In the genomic region with DNA sequence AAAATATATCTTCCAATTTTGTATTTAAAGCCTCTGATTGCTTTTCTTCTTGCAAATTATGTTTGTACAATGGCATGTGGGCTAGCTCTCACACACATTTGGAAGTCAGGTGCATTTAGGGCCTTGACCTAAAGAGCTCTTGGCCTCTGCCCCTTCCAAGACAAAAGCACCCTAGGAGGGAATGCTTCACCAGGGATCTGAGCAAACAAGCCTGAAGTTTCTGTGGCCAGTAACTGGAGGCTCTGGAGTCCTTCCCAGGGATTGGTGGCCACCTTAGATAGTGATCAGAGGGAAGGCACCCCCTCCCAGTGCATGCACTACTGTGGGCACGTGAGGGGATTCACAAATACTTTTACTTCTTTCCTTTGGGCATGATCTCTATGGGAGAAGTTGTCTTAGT, we compare ENCODE assay signal across 25 cellular contexts.
"Had no signal": no experiment of that assay in that cellular context is flagged by ENCODE, and none has a peak within 500 bp of the region (broad histone marks: within the 10 kb centered on the region; RNA-seq: fewer than 3 reads in every experiment).

No MANE protein-coding gene starts in this region.

- ATAC-seq: esophagus mucosa; gastrocnemius medialis; left ventricle myocardium superior; lower lobe of right lung; naive thymus-derived CD8-positive, alpha-beta T cell; psoas muscle; right cardiac atrium; stimulated activated naive CD8-positive, alpha-beta T cell treated with anti-CD3 and anti-CD28 coated beads, Interleukin-15, amount 100 ng/mL, for 72 hours; upper lobe of right lung had no signal

- FAIRE-seq: colon, keratinocyte had no signal

- H3K27me3 Mint-ChIP-seq: naive thymus-derived CD8-positive, alpha-beta T cell; stimulated activated naive CD8-positive, alpha-beta T cell treated with anti-CD3 and anti-CD28 coated beads, Interleukin-15, amount 100 ng/mL, for 72 hours had no signal

- H3K9me3 Mint-ChIP-seq: naive thymus-derived CD8-positive, alpha-beta T cell; stimulated activated naive CD8-positive, alpha-beta T cell treated with anti-CD3 and anti-CD28 coated beads, Interleukin-15, amount 100 ng/mL, for 72 hours had no signal

- H3K4me1 ChIP-seq: gastrocnemius medialis, lower lobe of right lung, psoas muscle, spleen, suprapubic skin, transverse colon, upper lobe of right lung, uterus had no signal

- H3K27ac Mint-ChIP-seq: naive thymus-derived CD8-positive, alpha-beta T cell; nephron progenitor cell had no signal

- H3K9me3 ChIP-seq: gastrocnemius medialis, lower lobe of right lung, psoas muscle, spleen, suprapubic skin, transverse colon, upper lobe of right lung, uterus had no signal

- DNase-seq: dorsolateral prefrontal cortex; effector CD4-positive, alpha-beta T cell; foreskin fibroblast; gastrocnemius medialis; head of caudate nucleus; left ventricle myocardium superior; lower lobe of right lung; naive thymus-derived CD8-positive, alpha-beta T cell; nephron progenitor cell; nucleus accumbens; posterior cingulate gyrus; psoas muscle; right cardiac atrium; spleen; stimulated activated naive CD4-positive, alpha-beta T cell; stimulated activated naive CD8-positive, alpha-beta T cell treated with anti-CD3 and anti-CD28 coated beads, Interleukin-15, amount 100 ng/mL, for 72 hours; transverse colon; upper lobe of right lung; uterus had no signal

- H3K36me3 ChIP-seq: gastrocnemius medialis, lower lobe of right lung, spleen, suprapubic skin, transverse colon, upper lobe of right lung, uterus had no signal

- H3K36me3 Mint-ChIP-seq: naive thymus-derived CD8-positive, alpha-beta T cell had no signal

- H3K27me3 ChIP-seq: gastrocnemius medialis, spleen, suprapubic skin, transverse colon, upper lobe of right lung, uterus had no signal

- H3K4me3 Mint-ChIP-seq: naive thymus-derived CD8-positive, alpha-beta T cell; nephron progenitor cell; stimulated activated naive CD8-positive, alpha-beta T cell treated with anti-CD3 and anti-CD28 coated beads, Interleukin-15, amount 100 ng/mL, for 72 hours had no signal

- H3K4me1 Mint-ChIP-seq: nephron progenitor cell; stimulated activated naive CD8-positive, alpha-beta T cell treated with anti-CD3 and anti-CD28 coated beads, Interleukin-15, amount 100 ng/mL, for 72 hours had no signal

- H3K27ac ChIP-seq: dorsolateral prefrontal cortex, epithelial cell of prostate, gastrocnemius medialis, lower lobe of right lung, psoas muscle, skin epidermis, spleen, suprapubic skin, transverse colon, upper lobe of right lung, uterus had no signal

- H3K4me3 ChIP-seq: dorsolateral prefrontal cortex, gastrocnemius medialis, lower lobe of right lung, psoas muscle, skin epidermis, spleen, suprapubic skin, transverse colon, upper lobe of right lung, uterus had no signal
